In genomic region chr7:10429031-10429430, GRCh38 we compare ENCODE assay signal across 19 cellular contexts.
DNase-seq lines count a peak whose midpoint lies in the region; ATAC-seq and TF ChIP-seq lines count a peak whose summit lies in the region.
"Had no signal": no experiment of that assay in that cellular context is flagged by ENCODE, and none has a peak within 500 bp of the region (broad histone marks: within the 10 kb centered on the region; RNA-seq: fewer than 3 reads in every experiment).

No MANE protein-coding gene starts in this region.

- TF ChIP-seq CTCF in endodermal cell (conservative IDR thresholded peaks at IDR 0.05) (no peak), nephron (IDR thresholded peaks at IDR 0.05; ENCODE audit: unreplicated experiment in 3 of 3) (no peak), left lung (IDR thresholded peaks at IDR 0.05) (no peak)

- H3K27me3 ChIP-seq in endodermal cell (ENCODE audit: control insufficient read depth, insufficient read depth, low read length, poor library complexity, severe bottlenecking), result no peaks in the 10 kb centered on the region
- H3K27me3 ChIP-seq in left lung, result no peaks in the 10 kb centered on the region
- H3K27me3 ChIP-seq: MG63 had no signal

- H3K36me3 Mint-ChIP-seq in endodermal cell (ENCODE audit: low read depth) (no peaks in the 10 kb centered on the region), nephron (ENCODE audit: low read depth) (no peaks in the 10 kb centered on the region)
- H3K36me3 Mint-ChIP-seq: IgD-negative memory B cell had no signal

- no peak for ATAC-seq in left lung
- ATAC-seq in HG02642 (IDR thresholded peaks at IDR 0.05; ENCODE audit: poor library complexity, unreplicated experiment), result no peak

- H3K27me3 Mint-ChIP-seq in endodermal cell (ENCODE audit: insufficient read depth), result no peaks in the 10 kb centered on the region
- no peaks in the 10 kb centered on the region for H3K27me3 Mint-ChIP-seq in nephron (ENCODE audit: low read depth)
- H3K27me3 Mint-ChIP-seq: CD4-positive, alpha-beta T cell; IgD-negative memory B cell had no signal

- no peaks in the 10 kb centered on the region for H3K9me3 Mint-ChIP-seq in endodermal cell
- H3K9me3 Mint-ChIP-seq in nephron, result no peaks in the 10 kb centered on the region

- H3K4me1 ChIP-seq in endodermal cell (ENCODE audit: control insufficient read depth, insufficient read depth, low read length) (no peaks in the 10 kb centered on the region), left lung (no peaks in the 10 kb centered on the region)
- H3K4me1 ChIP-seq: Caco-2 had no signal

- DNase-seq in NCI-H1694 treated with DMSO at 0.1 percent for 48 hours (lab: John Stamatoyannopoulos, UW) (peak; percentile 25), NCI-H1694 (lab: John Stamatoyannopoulos, UW) (no peak), endodermal cell (no peak), NK-92 (lab: John Stamatoyannopoulos, UW; ENCODE audit: unreplicated experiment) (no peak), OCI-M2 (lab: John Stamatoyannopoulos, UW; ENCODE audit: unreplicated experiment) (no peak), left lung (no peak)
- DNase-seq: AML-193; Caco-2; CD4-positive, alpha-beta T cell; HCEC 1CT; Karpas-422; MG63; NCI-H1048; NCI-H2227 treated with DMSO at 0.1 percent for 48 hours; NCI-H510A treated with DMSO at 0.1 percent for 48 hours had no signal

- H3K4me3 ChIP-seq in endodermal cell (ENCODE audit: low read length), result no peak overlapping the region
- H3K4me3 ChIP-seq in left lung, result no peak overlapping the region
- H3K4me3 ChIP-seq: MG63 had no signal

- no peaks in the 10 kb centered on the region for H3K36me3 ChIP-seq in endodermal cell (ENCODE audit: control insufficient read depth, insufficient read depth, low read length)
- H3K36me3 ChIP-seq in left lung, result no peaks in the 10 kb centered on the region
- H3K36me3 ChIP-seq: MG63 had no signal

- H3K27ac Mint-ChIP-seq in endodermal cell (peak overlapping the region; percentile 46), nephron (peak overlapping the region; percentile 48 to 88 (median 79))
- H3K27ac Mint-ChIP-seq: CD4-positive, alpha-beta T cell; IgD-negative memory B cell had no signal

- WGBS in endodermal cell (ENCODE audit: insufficient coverage in 1 of 2, insufficient read length in 1 of 2), 2 experiments, result 44% methylated on average over 2 of the region's 2 CpGs; no CpG with 5 or more reads in 1 of the 2 experiments

- no peak overlapping the region for H3K9ac ChIP-seq in endodermal cell (ENCODE audit: extremely low read depth, low read length, poor library complexity, severe bottlenecking)

- H3K27ac ChIP-seq in endodermal cell (ENCODE audit: low read depth, low read length) (no peak overlapping the region), left lung (no peak overlapping the region)
- H3K27ac ChIP-seq: 22Rv1 had no signal

- H3K4me1 Mint-ChIP-seq in endodermal cell (no peaks in the 10 kb centered on the region), nephron (peaks cover 18% of the 10 kb centered on the region)
- H3K4me1 Mint-ChIP-seq: IgD-negative memory B cell had no signal

- H3K9me3 ChIP-seq in endodermal cell (ENCODE audit: control insufficient read depth, low read length) (no peaks in the 10 kb centered on the region), left lung (no peaks in the 10 kb centered on the region)
- H3K9me3 ChIP-seq: Caco-2, MG63 had no signal

- intact Hi-C loops in left lung (cut with DNase I), result no loop called here

- H3K4me3 Mint-ChIP-seq in endodermal cell, result no peak overlapping the region
- no peak overlapping the region for H3K4me3 Mint-ChIP-seq in nephron
- H3K4me3 Mint-ChIP-seq: CD4-positive, alpha-beta T cell; IgD-negative memory B cell had no signal
